13 cellular contexts compared by ENCODE assay signal in the genomic region with DNA sequence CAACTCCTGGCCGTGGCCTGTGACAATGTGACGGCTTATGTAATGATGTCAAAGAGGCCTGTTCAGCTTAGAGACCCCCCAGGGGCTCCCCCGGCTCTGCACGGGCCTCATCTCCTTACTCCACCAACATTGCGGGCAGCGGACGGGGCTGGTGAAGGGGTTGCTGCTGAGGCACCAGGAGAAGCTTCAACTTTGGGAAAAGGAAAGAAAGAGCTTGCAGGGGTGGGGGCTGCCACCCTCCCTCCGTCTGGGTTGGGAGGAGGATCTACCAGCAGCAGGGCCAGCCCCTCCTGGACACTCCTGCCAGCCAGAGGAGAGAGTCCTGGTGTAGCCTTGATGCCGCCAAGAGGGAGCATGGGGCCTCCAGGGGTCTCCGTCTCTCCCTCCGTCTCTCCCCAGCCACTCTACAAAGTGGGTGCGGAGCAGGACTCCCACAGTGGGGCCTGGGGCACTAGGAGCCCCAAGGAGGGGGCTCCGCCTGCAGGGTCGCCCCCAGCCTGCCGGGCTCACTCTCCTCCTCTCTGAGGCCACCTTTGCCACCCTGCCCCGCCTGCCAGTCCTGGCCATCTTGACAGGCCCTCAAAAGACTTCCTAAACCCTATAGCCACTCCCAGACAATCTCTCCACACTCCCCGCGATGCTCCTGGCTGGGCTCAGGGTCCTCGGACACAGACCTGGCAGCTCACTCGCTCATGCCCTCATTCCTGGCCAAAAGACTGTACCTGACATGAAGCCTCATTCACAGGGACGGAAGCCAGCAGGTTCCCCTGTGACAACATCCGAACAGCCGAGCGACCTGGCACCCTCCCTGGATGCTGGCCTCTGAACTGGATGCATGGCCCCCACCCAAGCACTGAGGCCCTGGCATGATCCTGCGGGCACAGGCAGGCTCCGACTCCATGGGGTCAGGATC.
DNase-seq lines count a peak whose midpoint lies in the region; ATAC-seq and TF ChIP-seq lines count a peak whose summit lies in the region.
"Had no signal": no experiment of that assay in that cellular context is flagged by ENCODE, and none has a peak within 500 bp of the region (broad histone marks: within the 10 kb centered on the region; RNA-seq: fewer than 3 reads in every experiment).

No MANE protein-coding gene starts in this region.

- H3K9me3 ChIP-seq in heart right ventricle (no peaks in the 10 kb centered on the region), endodermal cell (ENCODE audit: control insufficient read depth, low read length) (no peaks in the 10 kb centered on the region), thyroid gland (no peaks in the 10 kb centered on the region), mammary epithelial cell (replicated peaks; ENCODE audit: insufficient read depth, low read length) (peaks cover 23% of the 10 kb centered on the region)

- no TSS peak for BruUV-seq in mammary epithelial cell (replicated peaks; lab: Mats Ljungman, UMichigan)

- no peaks in the 10 kb centered on the region for H3K79me2 ChIP-seq in mammary epithelial cell (ENCODE audit: insufficient read depth, low read length)

- WGBS in heart right ventricle, 2 donors = 71 to 73% methylated on average over 26 of the region's 26 CpGs
- 88 to 90% methylated on average over 12 to 26 of the region's 26 CpGs for WGBS in endodermal cell (ENCODE audit: insufficient coverage in 1 of 2, insufficient read length in 1 of 2), 2 experiments
- WGBS in thyroid gland, 2 donors = 56 to 68% methylated on average over 17 to 21 of the region's 26 CpGs
- 74% methylated on average over 18 of the region's 26 CpGs for WGBS in mammary epithelial cell (ENCODE audit: low coverage, missing lambda C conversion rate)

- H4K20me1 ChIP-seq in mammary epithelial cell (ENCODE audit: insufficient read depth, low read length) = no peaks in the 10 kb centered on the region

- dilution Hi-C loops in mammary epithelial cell (cut with HindIII; ENCODE audit: low sequenced_read_pairs) = no loop called here

- CTCF ChIA-PET in mammary epithelial cell (lab: Charles Lee; ENCODE audit: low non-redundant PET) = no interaction called here

- peak in 1 of 2 donors; percentile 8 for TF ChIP-seq POLR2A in thyroid gland (IDR thresholded peaks at IDR 0.05)

- ATAC-seq in heart right ventricle (no peak), Right ventricle myocardium inferior (no peak), sciatic nerve (no peak)

- H3K27me3 ChIP-seq in heart right ventricle (peaks cover 0 to 29% (median 12%) of the 10 kb centered on the region in 7 donors), endodermal cell (ENCODE audit: control insufficient read depth, insufficient read depth, low read length, poor library complexity, severe bottlenecking) (no peaks in the 10 kb centered on the region), thyroid gland (no peaks in the 10 kb centered on the region), mammary epithelial cell (ENCODE audit: insufficient read depth, low read length) (no peaks in the 10 kb centered on the region)

- H3K27ac Mint-ChIP-seq in endodermal cell (no peak overlapping the region), nephron progenitor cell (peak overlapping the region; percentile 77)

- no peaks in the 10 kb centered on the region for H3K4me1 Mint-ChIP-seq in endodermal cell
- peaks cover 29% of the 10 kb centered on the region for H3K4me1 Mint-ChIP-seq in nephron progenitor cell

- H3K36me3 ChIP-seq in heart right ventricle (no peaks in the 10 kb centered on the region), endodermal cell (ENCODE audit: control insufficient read depth, insufficient read depth, low read length) (no peaks in the 10 kb centered on the region), thyroid gland (no peaks in the 10 kb centered on the region), mammary epithelial cell (ENCODE audit: insufficient read depth, low read length) (no peaks in the 10 kb centered on the region)

- peak overlapping the region in 8 of 10 donors; percentile 30 to 71 (median 50) for H3K27ac ChIP-seq in heart right ventricle
- peak overlapping the region; percentile 79 for H3K27ac ChIP-seq in endodermal cell (ENCODE audit: low read depth, low read length)
- peak overlapping the region; percentile 70 to 86 (median 78) for H3K27ac ChIP-seq in thyroid gland
- no peak overlapping the region for H3K27ac ChIP-seq in mammary epithelial cell (ENCODE audit: insufficient read depth, low read depth, low read length)
- H3K27ac ChIP-seq: C4-2B had no signal

- DNase-seq in heart right ventricle (no peak), Right ventricle myocardium inferior (ENCODE audit: missing footprints) (no peak), endodermal cell (no peak), nephron progenitor cell (no peak), thyroid gland (peak; percentile 72 to 91), mucosa of gallbladder (ENCODE audit: low spot score) (no peak), sciatic nerve (ENCODE audit: low spot score) (no peak), mammary epithelial cell (no peak)
- DNase-seq: IMR-90, NCI-H1930, NCI-H2171, NCI-H446 treated with DMSO at 0.1 percent for 48 hours had no signal

- no peak for TF ChIP-seq CTCF in heart right ventricle (IDR thresholded peaks at IDR 0.05)
- TF ChIP-seq CTCF in endodermal cell (conservative IDR thresholded peaks at IDR 0.05) = no peak
- TF ChIP-seq CTCF in nephron progenitor cell (IDR thresholded peaks at IDR 0.05) = no peak
- TF ChIP-seq CTCF in thyroid gland (IDR thresholded peaks at IDR 0.05) = no peak
- TF ChIP-seq CTCF in mammary epithelial cell (conservative IDR thresholded peaks at IDR 0.05 in 1 of 2, IDR thresholded peaks at IDR 0.05 in 1 of 2; ENCODE audit: extremely low read depth in 1 of 2, insufficient read depth in 1 of 2, low read depth in 1 of 2, low read length in 2 of 2) = no peak

- H3K4me3 Mint-ChIP-seq in endodermal cell (no peak overlapping the region), nephron progenitor cell (peak overlapping the region; percentile 46)

- H3K9me3 Mint-ChIP-seq in endodermal cell = no peaks in the 10 kb centered on the region
- no peaks in the 10 kb centered on the region for H3K9me3 Mint-ChIP-seq in nephron progenitor cell

- H3K9ac ChIP-seq in endodermal cell (ENCODE audit: extremely low read depth, low read length, poor library complexity, severe bottlenecking) (no peak overlapping the region), mammary epithelial cell (ENCODE audit: insufficient read depth, low read length) (no peak overlapping the region)

- H2AFZ ChIP-seq in mammary epithelial cell (ENCODE audit: low read depth, low read length) = no peak overlapping the region

- in situ Hi-C loops in mammary epithelial cell (cut with MboI; ENCODE audit: low sequenced_read_pairs in 2 of 2) = no loop called here

- intact Hi-C loops in heart right ventricle (cut with DNase I) (no loop called here), Right ventricle myocardium inferior (cut with DNase I) (no loop called here), thyroid gland (cut with DNase I) (no loop called here), sciatic nerve (cut with DNase I) (no loop called here), mammary epithelial cell (cut with micrococcal nuclease) (no loop called here)

- H3K4me3 ChIP-seq in heart right ventricle (no peak overlapping the region), endodermal cell (ENCODE audit: low read length) (no peak overlapping the region), thyroid gland (replicated peaks in 1 of 3) (no peak overlapping the region), mammary epithelial cell (replicated peaks in 1 of 3; ENCODE audit: insufficient read depth in 1 of 3, low read depth in 2 of 3, low read length in 3 of 3) (no peak overlapping the region)

- H3K4me1 ChIP-seq in heart right ventricle = peaks cover 19 to 61% (median 27%) of the 10 kb centered on the region in 9 donors
- peaks cover 3% of the 10 kb centered on the region for H3K4me1 ChIP-seq in endodermal cell (ENCODE audit: control insufficient read depth, insufficient read depth, low read length)
- H3K4me1 ChIP-seq in thyroid gland = peaks cover 35 to 60% of the 10 kb centered on the region in 2 donors
- no peaks in the 10 kb centered on the region for H3K4me1 ChIP-seq in mammary epithelial cell (ENCODE audit: insufficient read depth, low read length)

- no peak overlapping the region for H3K4me2 ChIP-seq in mammary epithelial cell (ENCODE audit: insufficient read depth, low read depth, low read length)

- H3K36me3 Mint-ChIP-seq in endodermal cell (ENCODE audit: low read depth) (no peaks in the 10 kb centered on the region), nephron progenitor cell (ENCODE audit: low read depth) (no peaks in the 10 kb centered on the region)

- H3K27me3 Mint-ChIP-seq in endodermal cell (ENCODE audit: insufficient read depth) (no peaks in the 10 kb centered on the region), nephron progenitor cell (ENCODE audit: low read depth, poor library complexity) (peaks cover 13% of the 10 kb centered on the region)

Comparison
In these comparisons a context has a peak if more than half of its experiments do, and no peak if none do; other contexts are left out.
1. DNase-seq: peak in thyroid gland (2 of 2); none in heart right ventricle (0 of 2), Right ventricle myocardium inferior (single experiment), endodermal cell (single experiment), nephron progenitor cell (single experiment), mucosa of gallbladder (single experiment), sciatic nerve (single experiment) and mammary epithelial cell (single experiment).